In genomic region chr20:33664762-33665144, GRCh38 we compare ENCODE assay signal across 7 cellular contexts. TPM values are rescaled to one million over a fixed set of nuclear protein-coding genes. Genes with fewer than 3 reads are reported as not detected.
A peak's percentile ranks its signal among the peaks of the same experiment; 100 is the strongest.
DNase-seq lines count a peak whose midpoint lies in the region; ATAC-seq, FAIRE-seq and TF ChIP-seq lines count a peak whose summit lies in the region.

No MANE protein-coding gene starts in this region.

- H3K9me3 ChIP-seq in Caco-2 (no peaks in the 10 kb centered on the region), astrocyte (ENCODE audit: insufficient read depth, low read depth, low read length) (no peaks in the 10 kb centered on the region), neural progenitor cell (ENCODE audit: low read depth) (no peaks in the 10 kb centered on the region)

- H3K36me3 Mint-ChIP-seq in Caco-2 (ENCODE audit: insufficient read depth, unreplicated experiment) = peaks cover 77% of the 10 kb centered on the region
- H3K36me3 Mint-ChIP-seq in astrocyte (ENCODE audit: low read depth, unreplicated experiment) = peaks cover 8% of the 10 kb centered on the region
- peaks cover 14% of the 10 kb centered on the region for H3K36me3 Mint-ChIP-seq in neural progenitor cell

- H3K4me3 ChIP-seq in Caco-2 (ENCODE audit: low read depth, low read length) (peak overlapping the region; percentile 86; the same call in 1 of the 2 replicates), astrocyte (ENCODE audit: insufficient read depth, low read depth, low read length) (no peak overlapping the region), neural progenitor cell (no peak overlapping the region)

- no peak overlapping the region for H3K27ac ChIP-seq in astrocyte (ENCODE audit: low read depth, low read length)
- no peak overlapping the region for H3K27ac ChIP-seq in neural progenitor cell

- H3K27me3 ChIP-seq in Caco-2 (replicated peaks; ENCODE audit: control insufficient read depth, insufficient read depth, low read length) = no peaks in the 10 kb centered on the region
- no peaks in the 10 kb centered on the region for H3K27me3 ChIP-seq in astrocyte (ENCODE audit: insufficient read depth, low read length)
- H3K27me3 ChIP-seq in neural progenitor cell = peaks cover 10% of the 10 kb centered on the region

- CTCF ChIA-PET in Caco-2 (lab: Charles Lee) = interaction anchor here (2.0 to 6.5 kb wide), 2 partner anchors 11 to 207 kb away, joined by 16 to 127 read pairs; no protein-coding TSS in a partner anchor

- TF ChIP-seq CTCF in Caco-2 (IDR thresholded peaks at IDR 0.05; ENCODE audit: insufficient read depth in 1 of 2, low read depth in 1 of 2, low read length in 1 of 2, severe bottlenecking in 1 of 2, unreplicated experiment in 1 of 2) (no peak), astrocyte (IDR thresholded peaks at IDR 0.05; ENCODE audit: insufficient read depth, low read depth, low read length) (no peak), neural progenitor cell (IDR thresholded peaks at IDR 0.05) (no peak)

- H3K4me1 Mint-ChIP-seq in Caco-2 (ENCODE audit: low read depth, unreplicated experiment) (peaks cover 18% of the 10 kb centered on the region), astrocyte (ENCODE audit: low read depth, unreplicated experiment) (peaks cover 21% of the 10 kb centered on the region), neural progenitor cell (peaks cover 25% of the 10 kb centered on the region)

- peaks cover 18% of the 10 kb centered on the region for H4K20me1 ChIP-seq in astrocyte (ENCODE audit: insufficient read depth, low read length)
- H4K20me1 ChIP-seq in neural progenitor cell (ENCODE audit: low read depth) = no peaks in the 10 kb centered on the region

- FAIRE-seq in HTR-8/SVneo (lab: Jason Lieb, UNC) (peak; percentile 65), astrocyte (lab: Jason Lieb, UNC) (no peak)

- H3K27me3 Mint-ChIP-seq in Caco-2 (ENCODE audit: insufficient read depth, unreplicated experiment) (no peaks in the 10 kb centered on the region), astrocyte (ENCODE audit: low read depth, unreplicated experiment) (no peaks in the 10 kb centered on the region), neural progenitor cell (ENCODE audit: insufficient read depth, low read depth) (peaks cover 5% of the 10 kb centered on the region)

- no peak overlapping the region for H3K9ac ChIP-seq in astrocyte (ENCODE audit: low read length)
- H3K9ac ChIP-seq in neural progenitor cell = no peak overlapping the region

- H3K4me1 ChIP-seq in Caco-2 (peaks cover 25% of the 10 kb centered on the region), astrocyte (ENCODE audit: insufficient read depth, low read length) (peaks cover 24% of the 10 kb centered on the region), neural progenitor cell (peaks cover 5% of the 10 kb centered on the region)

- peak overlapping the region; percentile 91 for H3K4me2 ChIP-seq in astrocyte (ENCODE audit: low read length)
- H3K4me2 ChIP-seq in neural progenitor cell = no peak overlapping the region

- BruUV-seq in Caco-2 (replicated peaks; lab: Mats Ljungman, UMichigan) = no TSS peak

- H2AFZ ChIP-seq in astrocyte (ENCODE audit: low read depth, low read length) (no peak overlapping the region), neural progenitor cell (replicated peaks) (no peak overlapping the region)

- ATAC-seq in GM18868 (IDR thresholded peaks at IDR 0.05; ENCODE audit: unreplicated experiment) = no peak

- POLR2A ChIA-PET in Caco-2 (lab: Charles Lee) = interaction anchor here (1.2 to 2.3 kb wide), 3 partner anchors 11 to 175 kb away, joined by 6 to 26 read pairs (median 10); partner anchors contain the start of genes CBFA2T2 and PXMP4

- H3K4me3 Mint-ChIP-seq in Caco-2 (ENCODE audit: unreplicated experiment) = peak overlapping the region; percentile 84
- peak overlapping the region; percentile 80 for H3K4me3 Mint-ChIP-seq in astrocyte (ENCODE audit: unreplicated experiment)
- peak overlapping the region; percentile 80 for H3K4me3 Mint-ChIP-seq in neural progenitor cell

- H3K36me3 ChIP-seq in Caco-2 (ENCODE audit: control insufficient read depth, insufficient read depth, low read length) (peaks cover 9% of the 10 kb centered on the region), astrocyte (ENCODE audit: insufficient read depth, low read length) (no peaks in the 10 kb centered on the region), neural progenitor cell (no peaks in the 10 kb centered on the region)

- intact Hi-C loops in Caco-2 (cut with micrococcal nuclease; ENCODE audit: unreplicated experiment) = loop anchor here (5.0 kb wide), 1 partner anchor 262 kb away; the partner anchor contains the start of gene CDK5RAP1

- H3F3A ChIP-seq in neural progenitor cell (ENCODE audit: low read depth) = peaks cover 21% of the 10 kb centered on the region

- DNase-seq in Caco-2 (no peak), HTR-8/SVneo (ENCODE audit: insufficient read length, low spot score) (no peak), astrocyte (ENCODE audit: low read depth) (no peak), neural progenitor cell (ENCODE audit: low spot score) (no peak), NCI-H2171 (lab: John Stamatoyannopoulos, UW) (no peak), AG20443 (ENCODE audit: low spot score) (no peak)

- no peaks in the 10 kb centered on the region for H3K9me3 Mint-ChIP-seq in Caco-2 (ENCODE audit: unreplicated experiment)
- no peaks in the 10 kb centered on the region for H3K9me3 Mint-ChIP-seq in astrocyte (ENCODE audit: unreplicated experiment)
- no peaks in the 10 kb centered on the region for H3K9me3 Mint-ChIP-seq in neural progenitor cell

- no peaks in the 10 kb centered on the region for H3K79me2 ChIP-seq in astrocyte (ENCODE audit: insufficient read depth, low read length)
- H3K79me2 ChIP-seq in neural progenitor cell (ENCODE audit: low read depth) = no peaks in the 10 kb centered on the region

- peak overlapping the region; percentile 86 for H3K27ac Mint-ChIP-seq in Caco-2 (ENCODE audit: unreplicated experiment)
- H3K27ac Mint-ChIP-seq in astrocyte (ENCODE audit: unreplicated experiment) = peak overlapping the region; percentile 5
- peak overlapping the region; percentile 51 for H3K27ac Mint-ChIP-seq in neural progenitor cell

RNA-seq across cellular contexts. Expression of gene ACTL10, which starts 2.0 kb away (rescaled TPM):
- total RNA-seq in Caco-2 (2022) (3.4 and 4.5 TPM in 2 replicates), astrocyte (1.1 and 1.4 TPM in 2 replicates), neural progenitor cell (ENCODE audit: low replicate concordance) (0.19 TPM in 1 of 2 replicates, not detected in the other)

RNA-seq across cellular contexts. Expression of gene C20orf144, which starts 2.6 kb away (rescaled TPM):
- total RNA-seq in Caco-2 (2022) = 0.18 and 0.51 TPM in 2 replicates
- 0.16 TPM in 1 of 2 replicates, not detected in the other for total RNA-seq in astrocyte
- 0.53 TPM in 1 of 2 replicates, not detected in the other for total RNA-seq in neural progenitor cell (ENCODE audit: low replicate concordance)

RNA-seq across cellular contexts. Expression of gene NECAB3, which starts 9.5 kb away (rescaled TPM):
- total RNA-seq in Caco-2 (2022) (98.4 and 105 TPM in 2 replicates), astrocyte (19.5 and 22.3 TPM in 2 replicates), neural progenitor cell (ENCODE audit: low replicate concordance) (19.2 and 40.2 TPM in 2 replicates)

RNA-seq across cellular contexts. Expression of gene E2F1, which starts 21.4 kb away (rescaled TPM):
- 67.5 and 74.7 TPM in 2 replicates for total RNA-seq in Caco-2 (2022)
- total RNA-seq in astrocyte = 1.6 and 2.3 TPM in 2 replicates
- 9.7 and 29.7 TPM in 2 replicates for total RNA-seq in neural progenitor cell (ENCODE audit: low replicate concordance)

RNA-seq across cellular contexts. Expression of gene PXMP4, which starts 55.4 kb away (rescaled TPM):
- total RNA-seq in Caco-2 (2022) (37.3 and 39.5 TPM in 2 replicates), astrocyte (1.1 and 1.2 TPM in 2 replicates), neural progenitor cell (ENCODE audit: low replicate concordance) (3.5 and 6.1 TPM in 2 replicates)

Comparison
In these comparisons a context has a peak if more than half of its experiments do, and no peak if none do; other contexts are left out.
1. H3K27ac Mint-ChIP-seq: peak in every context shown above with its lines; median percentile 86 in Caco-2; 51 in neural progenitor cell; 5 in astrocyte.